ENCODE assay signal across 16 cellular contexts in genomic region chr1:235758931-235759330, GRCh38.
DNase-seq lines count a peak whose midpoint lies in the region; ATAC-seq and TF ChIP-seq lines count a peak whose summit lies in the region.
"Had no signal": no experiment of that assay in that cellular context is flagged by ENCODE, and none has a peak within 500 bp of the region (broad histone marks: within the 10 kb centered on the region; RNA-seq: fewer than 3 reads in every experiment).

No MANE protein-coding gene starts in this region.

- BruUV-seq in MCF 10A (replicated peaks; lab: Mats Ljungman, UMichigan): no TSS peak

- POLR2A ChIA-PET in MCF 10A (lab: Yijun Ruan, JAX): interaction anchor here (0.6 to 1.7 kb wide), 8 partner anchors 9 to 431 kb away, joined by 3 to 8 read pairs (median 4); partner anchors contain the start of genes ARID4B, B3GALNT2 and GGPS1

- no peaks in the 10 kb centered on the region for H3K27me3 Mint-ChIP-seq in MCF 10A (ENCODE audit: insufficient read depth, unreplicated experiment)
- H3K27me3 Mint-ChIP-seq: naive B cell had no signal

- H3K36me3 ChIP-seq in breast epithelium (no peaks in the 10 kb centered on the region), thyroid gland (peaks cover 8 to 18% of the 10 kb centered on the region in 2 donors), MG63 (peaks cover 2% of the 10 kb centered on the region; the same call in 1 of the 2 replicates)

- H3K27me3 ChIP-seq in breast epithelium (no peaks in the 10 kb centered on the region), thyroid gland (no peaks in the 10 kb centered on the region), MG63 (no peaks in the 10 kb centered on the region)
- H3K27me3 ChIP-seq: heart right ventricle had no signal

- TF ChIP-seq CTCF in MCF 10A (IDR thresholded peaks at IDR 0.05; ENCODE audit: unreplicated experiment) (no peak), breast epithelium (IDR thresholded peaks at IDR 0.05) (no peak), thyroid gland (IDR thresholded peaks at IDR 0.05) (no peak)

- H3K9me3 Mint-ChIP-seq in MCF 10A (ENCODE audit: unreplicated experiment): no peaks in the 10 kb centered on the region
- H3K9me3 Mint-ChIP-seq: activated naive CD4-positive, alpha-beta T cell treated with anti-CD3 and anti-CD28 coated beads, Interleukin-2, amount 50 U/mL, for 72 hours; naive B cell had no signal

- DNase-seq in MCF 10A (ENCODE audit: unreplicated experiment) (peak; percentile 100), breast epithelium (ENCODE audit: low spot score in 2 of 2) (no peak), NCI-H345 treated with DMSO at 0.1 percent for 48 hours (lab: John Stamatoyannopoulos, UW; ENCODE audit: unreplicated experiment) (peak; percentile 68), amniotic epithelial cell (ENCODE audit: low read depth) (peak; percentile 14), thyroid gland (peak; percentile 38 to 47), MG63 (no peak), KBM-7 (no peak)
- DNase-seq: Calu3; central memory CD4-positive, alpha-beta T cell; heart right ventricle; left cardiac atrium; naive B cell; NCI-H1930; WERI-Rb-1 had no signal

- no peak overlapping the region for H3K27ac Mint-ChIP-seq in MCF 10A (ENCODE audit: low read depth, unreplicated experiment)
- H3K27ac Mint-ChIP-seq: activated naive CD4-positive, alpha-beta T cell treated with anti-CD3 and anti-CD28 coated beads, Interleukin-2, amount 50 U/mL, for 72 hours had no signal

- 47 to 56% methylated on average over 6 of the region's 6 CpGs for WGBS in thyroid gland, 2 donors

- in situ Hi-C loops in KBM-7 (cut with MboI; ENCODE audit: low pct_unique_long_range_greater_than_20kb, low sequenced_read_pairs): no loop called here

- no peak for ATAC-seq in GM21447 (IDR thresholded peaks at IDR 0.05; ENCODE audit: unreplicated experiment)
- ATAC-seq: activated naive CD4-positive, alpha-beta T cell treated with anti-CD3 and anti-CD28 coated beads, Interleukin-2, amount 50 U/mL, for 72 hours; heart right ventricle had no signal

- H3K4me1 ChIP-seq in breast epithelium (no peaks in the 10 kb centered on the region), thyroid gland (no peaks in the 10 kb centered on the region)
- H3K4me1 ChIP-seq: heart right ventricle had no signal

- CTCF ChIA-PET in MCF 10A (lab: Yijun Ruan, JAX): interaction anchor here (0.6 to 5.0 kb wide), 5 partner anchors 9 to 245 kb away, joined by 3 to 39 read pairs (median 7); no protein-coding TSS in a partner anchor

- H3K36me3 Mint-ChIP-seq in MCF 10A (ENCODE audit: insufficient read depth, unreplicated experiment): peaks cover 29% of the 10 kb centered on the region

- H3K4me1 Mint-ChIP-seq in MCF 10A (ENCODE audit: insufficient read depth, unreplicated experiment): peaks cover 12% of the 10 kb centered on the region

- H3K9me3 ChIP-seq in breast epithelium (no peaks in the 10 kb centered on the region), thyroid gland (no peaks in the 10 kb centered on the region), MG63 (no peaks in the 10 kb centered on the region)
- H3K9me3 ChIP-seq: heart right ventricle had no signal

- H3K4me3 Mint-ChIP-seq in MCF 10A (ENCODE audit: unreplicated experiment): no peak overlapping the region
- H3K4me3 Mint-ChIP-seq: naive B cell had no signal

- intact Hi-C loops in MCF 10A (cut with micrococcal nuclease): no loop called here
- intact Hi-C loops in breast epithelium (cut with DNase I; ENCODE audit: low total_unique reads): no loop called here
- intact Hi-C loops in thyroid gland (cut with DNase I): no loop called here

- TF ChIP-seq POLR2A in breast epithelium (IDR thresholded peaks at IDR 0.05) (no peak), thyroid gland (IDR thresholded peaks at IDR 0.05) (no peak)

- no peak overlapping the region for H3K27ac ChIP-seq in breast epithelium
- H3K27ac ChIP-seq in thyroid gland: no peak overlapping the region
- H3K27ac ChIP-seq: heart right ventricle, WERI-Rb-1 had no signal

- H3K4me3 ChIP-seq in breast epithelium (no peak overlapping the region), thyroid gland (replicated peaks in 1 of 3) (no peak overlapping the region), MG63 (no peak overlapping the region)
- H3K4me3 ChIP-seq: heart right ventricle had no signal

Comparison
In these comparisons a context has a peak if more than half of its experiments do, and no peak if none do; other contexts are left out.
1. DNase-seq: peak in MCF 10A (single experiment), NCI-H345 treated with DMSO at 0.1 percent for 48 hours (single experiment), amniotic epithelial cell (single experiment) and thyroid gland (2 of 2); none in breast epithelium (0 of 2), MG63 (single experiment) and KBM-7 (single experiment).